In the genomic region with DNA sequence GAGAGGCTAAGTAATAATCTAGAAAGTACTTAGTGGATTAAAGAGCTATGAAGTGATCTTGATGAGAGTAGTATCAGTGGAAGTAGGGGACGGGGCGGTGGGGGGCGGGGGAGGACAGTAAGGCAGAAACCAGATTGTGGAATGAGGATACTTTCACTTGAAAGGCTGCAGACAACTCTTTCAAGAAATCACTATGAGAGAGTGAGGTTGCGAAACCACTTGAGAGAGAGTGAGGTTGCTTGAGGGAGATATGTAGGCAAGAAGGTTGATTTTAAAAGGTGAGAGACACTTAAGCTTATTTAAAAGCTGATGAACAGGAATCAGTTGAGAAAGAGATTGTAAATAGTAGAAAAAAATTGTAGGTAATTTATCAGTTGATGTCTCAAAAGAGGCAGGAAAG, we compare ENCODE assay signal across 1 cellular context.
A peak's percentile ranks its signal among the peaks of the same experiment; 100 is the strongest.
TF ChIP-seq lines count a peak whose summit lies in the region.

No MANE protein-coding gene starts in this region.

TF ChIP-seq in IMR-90, 13 proteins besides CTCF, POLR2A, EP300 and RAD21:
- TF ChIP-seq BHLHE40 (IDR thresholded peaks at IDR 0.05; ENCODE audit: low read depth, low read length) (no peak), MAZ (IDR thresholded peaks at IDR 0.05; ENCODE audit: borderline replicate concordance, low read depth, low read length) (no peak), CEBPB (IDR thresholded peaks at IDR 0.05; ENCODE audit: low read depth, low read length) (0 out of 2 replicates have a peak, but pooled peaks have one; percentile 44)
- TF ChIP-seq, protein P1, sequence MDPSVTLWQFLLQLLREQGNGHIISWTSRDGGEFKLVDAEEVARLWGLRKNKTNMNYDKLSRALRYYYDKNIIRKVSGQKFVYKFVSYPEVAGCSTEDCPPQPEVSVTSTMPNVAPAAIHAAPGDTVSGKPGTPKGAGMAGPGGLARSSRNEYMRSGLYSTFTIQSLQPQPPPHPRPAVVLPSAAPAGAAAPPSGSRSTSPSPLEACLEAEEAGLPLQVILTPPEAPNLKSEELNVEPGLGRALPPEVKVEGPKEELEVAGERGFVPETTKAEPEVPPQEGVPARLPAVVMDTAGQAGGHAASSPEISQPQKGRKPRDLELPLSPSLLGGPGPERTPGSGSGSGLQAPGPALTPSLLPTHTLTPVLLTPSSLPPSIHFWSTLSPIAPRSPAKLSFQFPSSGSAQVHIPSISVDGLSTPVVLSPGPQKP (IDR thresholded peaks at IDR 0.05; ENCODE audit: borderline replicate concordance, low read depth, low read length), result no peak
